8 cellular contexts compared by ENCODE assay signal in genomic region chr9:33139421-33140228, GRCh38. TPM values are rescaled to one million over a fixed set of nuclear protein-coding genes. Genes with fewer than 3 reads are reported as not detected.
DNase-seq lines count a peak whose midpoint lies in the region; ATAC-seq lines count a peak whose summit lies in the region.

No MANE protein-coding gene starts in this region.

- CTCF ChIA-PET in activated CD4-positive, alpha-beta T cell treated with anti-CD3 and anti-CD28 coated beads for 36 hours (lab: Charles Lee) = interaction anchor here (1.2 to 2.2 kb wide), 2 partner anchors 10 to 86 kb away, joined by 5 to 15 read pairs; no protein-coding TSS in a partner anchor

- H3K4me1 Mint-ChIP-seq in activated CD4-positive, alpha-beta T cell treated with anti-CD3 and anti-CD28 coated beads, Interleukin-2, amount 10 ng/mL, durations not matched to agents 24 days and 14 days = peaks cover 65% of the 10 kb centered on the region
- peaks cover 81% of the 10 kb centered on the region for H3K4me1 Mint-ChIP-seq in activated CD4-positive, alpha-beta T cell treated with anti-CD3 and anti-CD28 coated beads for 36 hours
- H3K4me1 Mint-ChIP-seq in stimulated activated naive B cell treated with anti-CD40 and anti-IgM and Interleukin-4, amounts not matched to agents 10 μg/mL and 1 μg/mL and 100 μg/mL, for 72 hours = peaks cover 71 to 99% of the 10 kb centered on the region in 2 donors

- no peak for DNase-seq in activated CD4-positive, alpha-beta T cell treated with anti-CD3 and anti-CD28 coated beads, Interleukin-2, amount 10 ng/mL, durations not matched to agents 24 days and 14 days
- DNase-seq in activated CD4-positive, alpha-beta T cell treated with anti-CD3 and anti-CD28 coated beads for 36 hours = no peak
- DNase-seq in amniotic epithelial cell (ENCODE audit: low read depth) (peak; percentile 94), kidney tubule cell (ENCODE audit: low spot score) (peak; percentile 87), H4 (ENCODE audit: low spot score) (no peak)
- DNase-seq in stimulated activated naive B cell treated with anti-CD40 and anti-IgM and Interleukin-4, amounts not matched to agents 10 μg/mL and 1 μg/mL and 100 μg/mL, for 72 hours = no peak
- DNase-seq in stimulated activated CD4-positive, alpha-beta T cell treated with anti-CD3 and anti-CD28 coated beads, Interleukin-2, amount 100 ng/mL, for 24 hours = no peak

- H3K27ac Mint-ChIP-seq in activated CD4-positive, alpha-beta T cell treated with anti-CD3 and anti-CD28 coated beads, Interleukin-2, amount 10 ng/mL, durations not matched to agents 24 days and 14 days = peak overlapping the region; percentile 61
- no peak overlapping the region for H3K27ac Mint-ChIP-seq in activated CD4-positive, alpha-beta T cell treated with anti-CD3 and anti-CD28 coated beads for 36 hours
- peak overlapping the region; percentile 90 for H3K27ac Mint-ChIP-seq in stimulated activated naive B cell treated with anti-CD40 and anti-IgM and Interleukin-4, amounts not matched to agents 10 μg/mL and 1 μg/mL and 100 μg/mL, for 72 hours

- intact Hi-C loops in activated CD4-positive, alpha-beta T cell treated with anti-CD3 and anti-CD28 coated beads, Interleukin-2, amount 10 ng/mL, durations not matched to agents 24 days and 14 days (cut with micrococcal nuclease) = no loop called here
- intact Hi-C loops in activated CD4-positive, alpha-beta T cell treated with anti-CD3 and anti-CD28 coated beads for 36 hours (cut with DNase I, micrococcal nuclease) = no loop called here

- POLR2A ChIA-PET in activated CD4-positive, alpha-beta T cell treated with anti-CD3 and anti-CD28 coated beads for 36 hours (lab: Charles Lee) = interaction anchor here (0.6 kb wide), 1 partner anchor 84 kb away, joined by 6 read pairs; no protein-coding TSS in a partner anchor

- H3K36me3 Mint-ChIP-seq in activated CD4-positive, alpha-beta T cell treated with anti-CD3 and anti-CD28 coated beads, Interleukin-2, amount 10 ng/mL, durations not matched to agents 24 days and 14 days (ENCODE audit: low read depth) = peaks cover 18% of the 10 kb centered on the region
- H3K36me3 Mint-ChIP-seq in activated CD4-positive, alpha-beta T cell treated with anti-CD3 and anti-CD28 coated beads for 36 hours (ENCODE audit: low read depth) = peaks cover 3% of the 10 kb centered on the region
- H3K36me3 Mint-ChIP-seq in stimulated activated naive B cell treated with anti-CD40 and anti-IgM and Interleukin-4, amounts not matched to agents 10 μg/mL and 1 μg/mL and 100 μg/mL, for 72 hours = peaks cover 21 to 54% of the 10 kb centered on the region in 2 donors

- H3K9me3 Mint-ChIP-seq in activated CD4-positive, alpha-beta T cell treated with anti-CD3 and anti-CD28 coated beads, Interleukin-2, amount 10 ng/mL, durations not matched to agents 24 days and 14 days = no peaks in the 10 kb centered on the region
- H3K9me3 Mint-ChIP-seq in activated CD4-positive, alpha-beta T cell treated with anti-CD3 and anti-CD28 coated beads for 36 hours (ENCODE audit: low read depth) = no peaks in the 10 kb centered on the region
- H3K9me3 Mint-ChIP-seq in stimulated activated naive B cell treated with anti-CD40 and anti-IgM and Interleukin-4, amounts not matched to agents 10 μg/mL and 1 μg/mL and 100 μg/mL, for 72 hours = no peaks in the 10 kb centered on the region

- no peak overlapping the region for H3K4me3 Mint-ChIP-seq in activated CD4-positive, alpha-beta T cell treated with anti-CD3 and anti-CD28 coated beads, Interleukin-2, amount 10 ng/mL, durations not matched to agents 24 days and 14 days
- H3K4me3 Mint-ChIP-seq in activated CD4-positive, alpha-beta T cell treated with anti-CD3 and anti-CD28 coated beads for 36 hours = no peak overlapping the region
- H3K4me3 Mint-ChIP-seq in stimulated activated naive B cell treated with anti-CD40 and anti-IgM and Interleukin-4, amounts not matched to agents 10 μg/mL and 1 μg/mL and 100 μg/mL, for 72 hours = peak overlapping the region; percentile 43 to 49

- ATAC-seq in activated CD4-positive, alpha-beta T cell treated with anti-CD3 and anti-CD28 coated beads for 36 hours = no peak
- no peak for ATAC-seq in stimulated activated naive B cell treated with anti-CD40 and anti-IgM and Interleukin-4, amounts not matched to agents 10 μg/mL and 1 μg/mL and 100 μg/mL, for 72 hours (replicated peaks)
- no peak for ATAC-seq in GM19035 (IDR thresholded peaks at IDR 0.05; ENCODE audit: unreplicated experiment)

- no peaks in the 10 kb centered on the region for H3K27me3 Mint-ChIP-seq in activated CD4-positive, alpha-beta T cell treated with anti-CD3 and anti-CD28 coated beads, Interleukin-2, amount 10 ng/mL, durations not matched to agents 24 days and 14 days
- H3K27me3 Mint-ChIP-seq in activated CD4-positive, alpha-beta T cell treated with anti-CD3 and anti-CD28 coated beads for 36 hours = no peaks in the 10 kb centered on the region
- H3K27me3 Mint-ChIP-seq in stimulated activated naive B cell treated with anti-CD40 and anti-IgM and Interleukin-4, amounts not matched to agents 10 μg/mL and 1 μg/mL and 100 μg/mL, for 72 hours = no peaks in the 10 kb centered on the region

RNA-seq across cellular contexts. Expression of gene B4GALT1, which starts 27.5 kb away (rescaled TPM):
- 53.8 and 55.7 TPM in 2 replicates for total RNA-seq in activated CD4-positive, alpha-beta T cell treated with anti-CD3 and anti-CD28 coated beads, Interleukin-2, amount 10 ng/mL, durations not matched to agents 24 days and 14 days
- 10 to 100 TPM; 44.5 to 47.1 TPM for total RNA-seq in activated CD4-positive, alpha-beta T cell treated with anti-CD3 and anti-CD28 coated beads for 36 hours
- total RNA-seq in H4 (2014; rRNA removed; shearing (Covaris generic)) = 33.5 and 34.5 TPM in 2 replicates

Comparison
In these comparisons a context has a peak if more than half of its experiments do, and no peak if none do; other contexts are left out.
1. DNase-seq: peak in amniotic epithelial cell (single experiment) and kidney tubule cell (single experiment); none in activated CD4-positive, alpha-beta T cell treated with anti-CD3 and anti-CD28 coated beads, Interleukin-2, amount 10 ng/mL, durations not matched to agents 24 days and 14 days (single experiment), activated CD4-positive, alpha-beta T cell treated with anti-CD3 and anti-CD28 coated beads for 36 hours (single experiment), stimulated activated naive B cell treated with anti-CD40 and anti-IgM and Interleukin-4, amounts not matched to agents 10 μg/mL and 1 μg/mL and 100 μg/mL, for 72 hours (single experiment), stimulated activated CD4-positive, alpha-beta T cell treated with anti-CD3 and anti-CD28 coated beads, Interleukin-2, amount 100 ng/mL, for 24 hours (0 of 2) and H4 (single experiment).
2. H3K4me3 Mint-ChIP-seq: peak in stimulated activated naive B cell treated with anti-CD40 and anti-IgM and Interleukin-4, amounts not matched to agents 10 μg/mL and 1 μg/mL and 100 μg/mL, for 72 hours (2 of 2); none in activated CD4-positive, alpha-beta T cell treated with anti-CD3 and anti-CD28 coated beads, Interleukin-2, amount 10 ng/mL, durations not matched to agents 24 days and 14 days (single experiment) and activated CD4-positive, alpha-beta T cell treated with anti-CD3 and anti-CD28 coated beads for 36 hours (single experiment).